In the genomic region with DNA sequence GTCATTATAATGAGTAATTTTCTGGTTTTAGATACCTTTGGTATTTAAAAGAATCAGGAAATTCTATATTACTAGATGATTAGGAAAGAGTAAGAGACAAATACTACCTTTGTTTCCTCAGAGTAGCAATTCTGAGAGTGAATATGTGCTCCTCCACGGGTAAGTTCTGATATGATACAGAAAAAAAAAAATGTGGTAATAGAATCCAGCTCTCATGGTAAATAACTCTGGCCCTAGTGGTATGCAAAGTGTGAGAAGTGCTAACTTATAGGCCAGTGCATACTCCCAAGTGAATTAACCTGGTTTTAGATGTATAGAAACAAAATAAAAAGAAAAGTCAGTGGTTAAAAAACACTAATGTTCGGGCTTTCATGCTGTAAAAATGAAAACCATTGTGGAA, we compare ENCODE assay signal across 20 cellular contexts.
"Had no signal": no experiment of that assay in that cellular context is flagged by ENCODE, and none has a peak within 500 bp of the region (broad histone marks: within the 10 kb centered on the region; RNA-seq: fewer than 3 reads in every experiment).

No MANE protein-coding gene starts in this region.

- H3K9me3 ChIP-seq: heart left ventricle, spleen, tibial artery had no signal

- DNase-seq: cortex of kidney; dorsolateral prefrontal cortex; effector CD8-positive, alpha-beta T cell; foreskin melanocyte; heart left ventricle; hippocampal formation; left colon; left ventricle myocardium superior; mesendoderm; naive B cell; spleen; stimulated activated CD4-positive, alpha-beta T cell treated with anti-CD3 and anti-CD28 coated beads, Interleukin-15, amount 100 ng/mL, for 24 hours; stimulated activated CD4-positive, alpha-beta T cell treated with anti-CD3 and anti-CD28 coated beads, Interleukin-1b, Interleukin-23, amount 100 ng/mL, for 48 hours; stimulated activated CD4-positive, alpha-beta T cell treated with anti-CD3 and anti-CD28 coated beads, Interleukin-4, amount 100 ng/mL, for 24 hours; tibial artery had no signal

- H3K27ac Mint-ChIP-seq: naive B cell; nephron; stimulated activated memory B cell treated with anti-CD40 and anti-IgM and Interleukin-4, amounts not matched to agents 10 μg/mL and 1 μg/mL and 100 μg/mL, for 72 hours; stimulated activated naive CD8-positive, alpha-beta T cell treated with anti-CD3 and anti-CD28 coated beads, Interleukin-15, Interleukin-2, amounts not matched to agents 100 ng/mL and 50 ng/mL, for 24 hours had no signal

- H3K4me1 Mint-ChIP-seq: naive B cell; stimulated activated memory B cell treated with anti-CD40 and anti-IgM and Interleukin-4, amounts not matched to agents 10 μg/mL and 1 μg/mL and 100 μg/mL, for 72 hours had no signal

- H3K4me3 Mint-ChIP-seq: naive B cell; nephron; stimulated activated memory B cell treated with anti-CD40 and anti-IgM and Interleukin-4, amounts not matched to agents 10 μg/mL and 1 μg/mL and 100 μg/mL, for 72 hours; stimulated activated naive CD8-positive, alpha-beta T cell treated with anti-CD3 and anti-CD28 coated beads, Interleukin-15, Interleukin-2, amounts not matched to agents 100 ng/mL and 50 ng/mL, for 24 hours had no signal

- H3K9me3 Mint-ChIP-seq: naive B cell; nephron; stimulated activated memory B cell treated with anti-CD40 and anti-IgM and Interleukin-4, amounts not matched to agents 10 μg/mL and 1 μg/mL and 100 μg/mL, for 72 hours; stimulated activated naive CD8-positive, alpha-beta T cell treated with anti-CD3 and anti-CD28 coated beads, Interleukin-15, Interleukin-2, amounts not matched to agents 100 ng/mL and 50 ng/mL, for 24 hours had no signal

- H3K27me3 Mint-ChIP-seq: naive B cell; stimulated activated memory B cell treated with anti-CD40 and anti-IgM and Interleukin-4, amounts not matched to agents 10 μg/mL and 1 μg/mL and 100 μg/mL, for 72 hours; stimulated activated naive CD8-positive, alpha-beta T cell treated with anti-CD3 and anti-CD28 coated beads, Interleukin-15, Interleukin-2, amounts not matched to agents 100 ng/mL and 50 ng/mL, for 24 hours had no signal

- H3K36me3 ChIP-seq: heart left ventricle, spleen, tibial artery had no signal

- H3K27me3 ChIP-seq: dorsolateral prefrontal cortex, heart left ventricle, spleen, tibial artery had no signal

- H3K4me1 ChIP-seq: heart left ventricle, spleen, tibial artery had no signal

- H3K27ac ChIP-seq: dorsolateral prefrontal cortex, heart left ventricle, spleen, tibial artery had no signal

- H3K36me3 Mint-ChIP-seq: naive B cell; stimulated activated memory B cell treated with anti-CD40 and anti-IgM and Interleukin-4, amounts not matched to agents 10 μg/mL and 1 μg/mL and 100 μg/mL, for 72 hours had no signal

- ATAC-seq: heart left ventricle; left colon; left ventricle myocardium superior; sciatic nerve; stimulated activated memory B cell treated with anti-CD40 and anti-IgM and Interleukin-4, amounts not matched to agents 10 μg/mL and 1 μg/mL and 100 μg/mL, for 72 hours had no signal

- H3K4me3 ChIP-seq: dorsolateral prefrontal cortex, heart left ventricle, lung, spleen, tibial artery had no signal
